In the genomic region with DNA sequence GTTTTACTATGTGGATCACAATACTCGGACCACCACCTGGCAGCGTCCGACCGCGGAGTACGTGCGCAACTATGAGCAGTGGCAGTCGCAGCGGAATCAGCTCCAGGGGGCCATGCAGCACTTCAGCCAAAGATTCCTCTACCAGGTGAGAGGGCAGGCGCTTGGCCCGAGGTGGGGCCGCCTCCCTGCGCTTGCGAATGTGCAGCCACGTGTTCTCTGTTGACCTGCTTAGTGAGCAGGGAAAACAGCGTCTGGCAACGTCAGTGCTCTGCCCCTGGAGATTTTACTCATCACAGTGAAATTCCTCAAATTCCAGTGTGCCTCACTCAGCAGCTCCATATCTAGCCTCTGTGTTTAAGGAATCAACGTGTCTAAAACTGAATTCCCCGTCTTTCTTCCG, we compare ENCODE assay signal across 10 cellular contexts. TPM values are rescaled to one million over a fixed set of nuclear protein-coding genes. Genes with fewer than 3 reads are reported as not detected.
DNase-seq lines count a peak whose midpoint lies in the region; ATAC-seq and TF ChIP-seq lines count a peak whose summit lies in the region.
"Had no signal": no experiment of that assay in that cellular context is flagged by ENCODE, and none has a peak within 500 bp of the region (broad histone marks: within the 10 kb centered on the region; RNA-seq: fewer than 3 reads in every experiment).

No MANE protein-coding gene starts in this region.

- no peaks in the 10 kb centered on the region for H3K9me3 Mint-ChIP-seq in GM23338

- H3K4me1 Mint-ChIP-seq in GM23338 = peaks cover 16% of the 10 kb centered on the region
- H3K4me1 Mint-ChIP-seq: IgD-negative memory B cell had no signal

- H2AFZ ChIP-seq in GM23338 = no peak overlapping the region

- no peaks in the 10 kb centered on the region for H3K9me3 ChIP-seq in right cardiac atrium (ENCODE audit: control insufficient read depth, low read length)
- H3K9me3 ChIP-seq in skeletal muscle tissue (ENCODE audit: control insufficient read depth in 3 of 3, low read length in 3 of 3) = no peaks in the 10 kb centered on the region

- DNase-seq in GM23338 (ENCODE audit: low spot score) (peak; percentile 86), astrocyte of the hippocampus (ENCODE audit: low read depth, low spot score) (peak; percentile 96), right cardiac atrium (peak in 2 of 3 donors; percentile 68 to 73), DMS79 treated with DMSO at 0.1 percent for 48 hours (lab: John Stamatoyannopoulos, UW) (no peak), NCI-H2171 treated with DMSO at 0.1 percent for 48 hours (lab: John Stamatoyannopoulos, UW) (no peak)

- intact Hi-C loops in right cardiac atrium (cut with DNase I) = loop anchor here in 1 of 4 donors (2.0 kb wide), 1 partner anchor 17 kb away; no protein-coding TSS in a partner anchor

- H3K4me3 ChIP-seq in GM23338 = no peak overlapping the region
- H3K4me3 ChIP-seq in right cardiac atrium (ENCODE audit: low read length) = no peak overlapping the region
- no peak overlapping the region for H3K4me3 ChIP-seq in skeletal muscle tissue (ENCODE audit: low read length in 3 of 3)

- H3K4me1 ChIP-seq in GM23338 (ENCODE audit: insufficient read depth) = peaks cover 7% of the 10 kb centered on the region
- no peaks in the 10 kb centered on the region for H3K4me1 ChIP-seq in right cardiac atrium (ENCODE audit: control insufficient read depth, insufficient read depth, low read length)
- peaks cover 5 to 9% (median 5%) of the 10 kb centered on the region in 3 donors for H3K4me1 ChIP-seq in skeletal muscle tissue (ENCODE audit: control insufficient read depth in 3 of 3, insufficient read depth in 3 of 3, low read length in 3 of 3)

- H3K36me3 Mint-ChIP-seq in GM23338 (ENCODE audit: low read depth) = no peaks in the 10 kb centered on the region

- H3K27ac ChIP-seq in GM23338 (ENCODE audit: low read depth) (peak overlapping the region; percentile 72), right cardiac atrium (ENCODE audit: low read length) (no peak overlapping the region), skeletal muscle tissue (ENCODE audit: low read depth, low read length) (peak overlapping the region; percentile 23)

- ATAC-seq in GM23338 = peak; percentile 95
- peak; percentile 64 to 71 for ATAC-seq in right cardiac atrium
- no peak for ATAC-seq in GM21825 (IDR thresholded peaks at IDR 0.05; ENCODE audit: unreplicated experiment)
- ATAC-seq in GM21515 (IDR thresholded peaks at IDR 0.05; ENCODE audit: unreplicated experiment) = no peak
- ATAC-seq: esophagus mucosa had no signal

- H3K36me3 ChIP-seq in GM23338 (ENCODE audit: insufficient read depth) = no peaks in the 10 kb centered on the region
- H3K36me3 ChIP-seq in skeletal muscle tissue (ENCODE audit: control insufficient read depth in 3 of 3, insufficient read depth in 3 of 3, low read length in 3 of 3) = no peaks in the 10 kb centered on the region

- H3K27me3 ChIP-seq in GM23338 (ENCODE audit: insufficient read depth) = no peaks in the 10 kb centered on the region
- H3K27me3 ChIP-seq in right cardiac atrium (ENCODE audit: control insufficient read depth, insufficient read depth) = no peaks in the 10 kb centered on the region
- H3K27me3 ChIP-seq in skeletal muscle tissue (ENCODE audit: control insufficient read depth in 3 of 3, insufficient read depth in 3 of 3, low read length in 3 of 3) = no peaks in the 10 kb centered on the region

- H3K9me2 ChIP-seq in GM23338 (ENCODE audit: insufficient read depth) = peaks cover 3% of the 10 kb centered on the region; the same call in 1 of the 2 replicates

- H3F3A ChIP-seq in GM23338 (replicated peaks; ENCODE audit: low read depth) = peaks cover 8% of the 10 kb centered on the region; the same call in 1 of the 2 replicates

- no peaks in the 10 kb centered on the region for H3K79me2 ChIP-seq in GM23338 (replicated peaks; ENCODE audit: insufficient read depth)

- H3K9ac ChIP-seq in skeletal muscle tissue (ENCODE audit: low read depth in 1 of 3, low read length in 3 of 3) = peak overlapping the region in 1 of 3 donors; percentile 16

- H3K4me3 Mint-ChIP-seq in GM23338 = no peak overlapping the region
- H3K4me3 Mint-ChIP-seq: IgD-negative memory B cell had no signal

- H4K20me1 ChIP-seq in GM23338 (replicated peaks; ENCODE audit: insufficient read depth) = no peaks in the 10 kb centered on the region

- H3K27me3 Mint-ChIP-seq in GM23338 (ENCODE audit: insufficient read depth, low read depth, poor library complexity) = peaks cover 5% of the 10 kb centered on the region
- H3K27me3 Mint-ChIP-seq: IgD-negative memory B cell had no signal

- peak overlapping the region; percentile 45; the same call in 1 of the 2 replicates for H3K4me2 ChIP-seq in GM23338

- 61% methylated on average over 20 of the region's 20 CpGs for WGBS in right cardiac atrium

- H3K27ac Mint-ChIP-seq in GM23338 = peak overlapping the region; percentile 65
- H3K27ac Mint-ChIP-seq: IgD-negative memory B cell had no signal

- no peak for TF ChIP-seq CTCF in GM23338 (conservative IDR thresholded peaks at IDR 0.05; ENCODE audit: low read depth in 2 of 2)

TF ChIP-seq in GM23338, 12 proteins besides CTCF, POLR2A, EP300 and RAD21:
- peak; percentile 22; the same call in 1 of the 2 replicates for TF ChIP-seq CREB1 (CRISPR knock-in tag; IDR thresholded peaks at IDR 0.05; ENCODE audit: low read depth)
- TF ChIP-seq, protein P1, sequence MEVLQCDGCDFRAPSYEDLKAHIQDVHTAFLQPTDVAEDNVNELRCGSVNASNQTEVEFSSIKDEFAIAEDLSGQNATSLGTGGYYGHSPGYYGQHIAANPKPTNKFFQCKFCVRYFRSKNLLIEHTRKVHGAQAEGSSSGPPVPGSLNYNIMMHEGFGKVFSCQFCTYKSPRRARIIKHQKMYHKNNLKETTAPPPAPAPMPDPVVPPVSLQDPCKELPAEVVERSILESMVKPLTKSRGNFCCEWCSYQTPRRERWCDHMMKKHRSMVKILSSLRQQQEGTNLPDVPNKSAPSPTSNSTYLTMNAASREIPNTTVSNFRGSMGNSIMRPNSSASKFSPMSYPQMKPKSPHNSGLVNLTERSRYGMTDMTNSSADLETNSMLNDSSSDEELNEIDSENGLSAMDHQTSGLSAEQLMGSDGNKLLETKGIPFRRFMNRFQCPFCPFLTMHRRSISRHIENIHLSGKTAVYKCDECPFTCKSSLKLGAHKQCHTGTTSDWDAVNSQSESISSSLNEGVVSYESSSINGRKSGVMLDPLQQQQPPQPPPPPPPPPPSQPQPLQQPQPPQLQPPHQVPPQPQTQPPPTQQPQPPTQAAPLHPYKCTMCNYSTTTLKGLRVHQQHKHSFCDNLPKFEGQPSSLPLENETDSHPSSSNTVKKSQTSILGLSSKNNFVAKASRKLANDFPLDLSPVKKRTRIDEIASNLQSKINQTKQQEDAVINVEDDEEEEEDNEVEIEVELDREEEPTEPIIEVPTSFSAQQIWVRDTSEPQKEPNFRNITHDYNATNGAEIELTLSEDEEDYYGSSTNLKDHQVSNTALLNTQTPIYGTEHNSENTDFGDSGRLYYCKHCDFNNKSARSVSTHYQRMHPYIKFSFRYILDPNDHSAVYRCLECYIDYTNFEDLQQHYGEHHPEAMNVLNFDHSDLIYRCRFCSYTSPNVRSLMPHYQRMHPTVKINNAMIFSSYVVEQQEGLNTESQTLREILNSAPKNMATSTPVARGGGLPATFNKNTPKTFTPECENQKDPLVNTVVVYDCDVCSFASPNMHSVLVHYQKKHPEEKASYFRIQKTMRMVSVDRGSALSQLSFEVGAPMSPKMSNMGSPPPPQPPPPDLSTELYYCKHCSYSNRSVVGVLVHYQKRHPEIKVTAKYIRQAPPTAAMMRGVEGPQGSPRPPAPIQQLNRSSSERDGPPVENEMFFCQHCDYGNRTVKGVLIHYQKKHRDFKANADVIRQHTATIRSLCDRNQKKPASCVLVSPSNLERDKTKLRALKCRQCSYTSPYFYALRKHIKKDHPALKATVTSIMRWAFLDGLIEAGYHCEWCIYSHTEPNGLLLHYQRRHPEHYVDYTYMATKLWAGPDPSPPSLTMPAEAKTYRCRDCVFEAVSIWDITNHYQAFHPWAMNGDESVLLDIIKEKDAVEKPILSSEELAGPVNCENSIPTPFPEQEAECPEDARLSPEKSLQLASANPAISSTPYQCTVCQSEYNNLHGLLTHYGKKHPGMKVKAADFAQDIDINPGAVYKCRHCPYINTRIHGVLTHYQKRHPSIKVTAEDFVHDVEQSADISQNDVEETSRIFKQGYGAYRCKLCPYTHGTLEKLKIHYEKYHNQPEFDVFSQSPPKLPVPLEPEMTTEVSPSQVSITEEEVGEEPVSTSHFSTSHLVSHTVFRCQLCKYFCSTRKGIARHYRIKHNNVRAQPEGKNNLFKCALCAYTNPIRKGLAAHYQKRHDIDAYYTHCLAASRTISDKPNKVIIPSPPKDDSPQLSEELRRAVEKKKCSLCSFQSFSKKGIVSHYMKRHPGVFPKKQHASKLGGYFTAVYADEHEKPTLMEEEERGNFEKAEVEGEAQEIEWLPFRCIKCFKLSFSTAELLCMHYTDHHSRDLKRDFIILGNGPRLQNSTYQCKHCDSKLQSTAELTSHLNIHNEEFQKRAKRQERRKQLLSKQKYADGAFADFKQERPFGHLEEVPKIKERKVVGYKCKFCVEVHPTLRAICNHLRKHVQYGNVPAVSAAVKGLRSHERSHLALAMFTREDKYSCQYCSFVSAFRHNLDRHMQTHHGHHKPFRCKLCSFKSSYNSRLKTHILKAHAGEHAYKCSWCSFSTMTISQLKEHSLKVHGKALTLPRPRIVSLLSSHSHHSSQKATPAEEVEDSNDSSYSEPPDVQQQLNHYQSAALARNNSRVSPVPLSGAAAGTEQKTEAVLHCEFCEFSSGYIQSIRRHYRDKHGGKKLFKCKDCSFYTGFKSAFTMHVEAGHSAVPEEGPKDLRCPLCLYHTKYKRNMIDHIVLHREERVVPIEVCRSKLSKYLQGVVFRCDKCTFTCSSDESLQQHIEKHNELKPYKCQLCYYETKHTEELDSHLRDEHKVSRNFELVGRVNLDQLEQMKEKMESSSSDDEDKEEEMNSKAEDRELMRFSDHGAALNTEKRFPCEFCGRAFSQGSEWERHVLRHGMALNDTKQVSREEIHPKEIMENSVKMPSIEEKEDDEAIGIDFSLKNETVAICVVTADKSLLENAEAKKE (CRISPR knock-in tag; IDR thresholded peaks at IDR 0.05) = no peak
TF ChIP-seq in GM23338: peak in this region for 1.

RNA-seq across cellular contexts. Expression of gene CLEC18A, which starts 33.4 kb away (rescaled TPM):
- total RNA-seq in GM23338 (2014; rRNA removed; shearing (Covaris generic)) = 0.16 and 0.90 TPM in 2 replicates
- polyA plus RNA-seq in GM23338 (2016; fragmentation: Nextera tagmentation; extraction: Ambion mirVana) (0.13 and 0.23 TPM in 2 replicates), right cardiac atrium (0.18 TPM)
- total RNA-seq in right cardiac atrium (under 1 TPM; 0.34 to 0.74 (median 0.48) TPM), skeletal muscle tissue (under 0.01 TPM)
- polyA plus RNA-seq: IgD-negative memory B cell had no signal

Comparison
In these comparisons a context has a peak if more than half of its experiments do, and no peak if none do; other contexts are left out.
1. ATAC-seq: peak in GM23338 (single experiment) and right cardiac atrium (2 of 2); none in GM21825 (single experiment) and GM21515 (single experiment).
2. DNase-seq: peak in GM23338 (single experiment), astrocyte of the hippocampus (single experiment) and right cardiac atrium (2 of 3); none in DMS79 treated with DMSO at 0.1 percent for 48 hours (single experiment) and NCI-H2171 treated with DMSO at 0.1 percent for 48 hours (single experiment).